15 cellular contexts compared by ENCODE assay signal in the genomic region with DNA sequence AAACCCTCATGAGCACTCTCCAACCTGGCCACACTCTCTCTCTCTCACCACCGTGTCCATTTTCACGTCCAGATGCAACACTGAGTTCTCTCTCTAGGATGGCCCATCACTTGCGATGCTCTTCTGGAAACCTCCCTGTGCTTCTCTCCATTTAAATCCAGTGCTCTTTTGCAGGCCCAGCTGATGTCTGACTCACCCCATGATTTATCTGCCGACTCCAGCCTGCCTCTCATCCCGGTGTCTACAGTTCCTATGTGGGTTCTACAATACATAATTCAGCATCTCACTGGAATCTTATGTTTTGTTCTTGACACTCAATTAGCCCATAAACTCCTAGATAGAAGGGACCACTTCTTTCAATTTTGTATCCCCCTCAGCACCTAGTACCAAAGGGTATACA. TPM values are rescaled to one million over a fixed set of nuclear protein-coding genes. Genes with fewer than 3 reads are reported as not detected.
DNase-seq lines count a peak whose midpoint lies in the region; ATAC-seq and TF ChIP-seq lines count a peak whose summit lies in the region.
"Had no signal": no experiment of that assay in that cellular context is flagged by ENCODE, and none has a peak within 500 bp of the region (broad histone marks: within the 10 kb centered on the region; RNA-seq: fewer than 3 reads in every experiment).

No MANE protein-coding gene starts in this region.

- H3K36me3 Mint-ChIP-seq in activated CD8-positive, alpha-beta T cell treated with anti-CD3 and anti-CD28 coated beads for 36 hours (ENCODE audit: low read depth): peaks cover 13% of the 10 kb centered on the region
- H3K36me3 Mint-ChIP-seq in activated CD8-positive, alpha-beta T cell treated with anti-CD3 and anti-CD28 coated beads, Interleukin-2, amount 10 ng/mL, durations not matched to agents 7 days and 5 days (ENCODE audit: low read depth): peaks cover 15% of the 10 kb centered on the region
- peaks cover 0 to 9% (median 3%) of the 10 kb centered on the region in 3 donors for H3K36me3 Mint-ChIP-seq in naive thymus-derived CD8-positive, alpha-beta T cell

- intact Hi-C loops in activated CD8-positive, alpha-beta T cell treated with anti-CD3 and anti-CD28 coated beads for 36 hours (cut with micrococcal nuclease): loop anchor here (10.0 kb wide), 1 partner anchor 96 kb away; no protein-coding TSS in a partner anchor

- in situ Hi-C loops in brain microvascular endothelial cell (cut with HindIII; ENCODE audit: low pct_ligation_motif_present, low sequenced_read_pairs): no loop called here

- peaks cover 57% of the 10 kb centered on the region for H3K4me1 Mint-ChIP-seq in activated CD8-positive, alpha-beta T cell treated with anti-CD3 and anti-CD28 coated beads for 36 hours (ENCODE audit: low read depth)
- peaks cover 27% of the 10 kb centered on the region for H3K4me1 Mint-ChIP-seq in activated CD8-positive, alpha-beta T cell treated with anti-CD3 and anti-CD28 coated beads, Interleukin-2, amount 10 ng/mL, durations not matched to agents 7 days and 5 days (ENCODE audit: low read depth)
- H3K4me1 Mint-ChIP-seq in naive thymus-derived CD8-positive, alpha-beta T cell: peaks cover 20 to 60% (median 54%) of the 10 kb centered on the region in 4 donors

- H3K27ac ChIP-seq in brain microvascular endothelial cell: no peak overlapping the region
- H3K27ac ChIP-seq: ascending aorta, VCaP had no signal

- TF ChIP-seq CTCF in activated CD8-positive, alpha-beta T cell treated with anti-CD3 and anti-CD28 coated beads for 36 hours (IDR thresholded peaks at IDR 0.05): no peak
- TF ChIP-seq CTCF in brain microvascular endothelial cell (IDR thresholded peaks at IDR 0.05; ENCODE audit: low read depth, low read length, missing control alignments): no peak

- no peaks in the 10 kb centered on the region for H3K36me3 ChIP-seq in brain microvascular endothelial cell (replicated peaks)
- H3K36me3 ChIP-seq: ascending aorta had no signal

- H3K9me3 Mint-ChIP-seq in activated CD8-positive, alpha-beta T cell treated with anti-CD3 and anti-CD28 coated beads for 36 hours: peaks cover 4% of the 10 kb centered on the region
- no peaks in the 10 kb centered on the region for H3K9me3 Mint-ChIP-seq in activated CD8-positive, alpha-beta T cell treated with anti-CD3 and anti-CD28 coated beads, Interleukin-2, amount 10 ng/mL, durations not matched to agents 7 days and 5 days (ENCODE audit: insufficient read depth)
- H3K9me3 Mint-ChIP-seq in naive thymus-derived CD8-positive, alpha-beta T cell: peaks cover 0 to 9% (median 0%) of the 10 kb centered on the region in 9 donors

- peak overlapping the region; percentile 77 for H3K27ac Mint-ChIP-seq in activated CD8-positive, alpha-beta T cell treated with anti-CD3 and anti-CD28 coated beads for 36 hours
- no peak overlapping the region for H3K27ac Mint-ChIP-seq in activated CD8-positive, alpha-beta T cell treated with anti-CD3 and anti-CD28 coated beads, Interleukin-2, amount 10 ng/mL, durations not matched to agents 7 days and 5 days
- H3K27ac Mint-ChIP-seq in naive thymus-derived CD8-positive, alpha-beta T cell: peak overlapping the region; percentile 8 to 99 (median 67)
- H3K27ac Mint-ChIP-seq: memory B cell had no signal

- no peak overlapping the region for H3K4me3 Mint-ChIP-seq in activated CD8-positive, alpha-beta T cell treated with anti-CD3 and anti-CD28 coated beads for 36 hours
- no peak overlapping the region for H3K4me3 Mint-ChIP-seq in activated CD8-positive, alpha-beta T cell treated with anti-CD3 and anti-CD28 coated beads, Interleukin-2, amount 10 ng/mL, durations not matched to agents 7 days and 5 days
- peak overlapping the region in 5 of 10 donors; percentile 0 to 38 (median 4) for H3K4me3 Mint-ChIP-seq in naive thymus-derived CD8-positive, alpha-beta T cell
- H3K4me3 Mint-ChIP-seq: memory B cell had no signal

- no peaks in the 10 kb centered on the region for H3K27me3 Mint-ChIP-seq in activated CD8-positive, alpha-beta T cell treated with anti-CD3 and anti-CD28 coated beads for 36 hours
- H3K27me3 Mint-ChIP-seq in activated CD8-positive, alpha-beta T cell treated with anti-CD3 and anti-CD28 coated beads, Interleukin-2, amount 10 ng/mL, durations not matched to agents 7 days and 5 days (ENCODE audit: low read depth): no peaks in the 10 kb centered on the region
- H3K27me3 Mint-ChIP-seq in naive thymus-derived CD8-positive, alpha-beta T cell: no peaks in the 10 kb centered on the region
- H3K27me3 Mint-ChIP-seq: memory B cell had no signal

- no peak for ATAC-seq in activated CD8-positive, alpha-beta T cell treated with anti-CD3 and anti-CD28 coated beads for 36 hours
- ATAC-seq in activated CD8-positive, alpha-beta T cell treated with anti-CD3 and anti-CD28 coated beads, Interleukin-2, amount 10 ng/mL, durations not matched to agents 7 days and 5 days: no peak
- ATAC-seq in naive thymus-derived CD8-positive, alpha-beta T cell: no peak
- ATAC-seq in HG02973 (IDR thresholded peaks at IDR 0.05; ENCODE audit: unreplicated experiment): no peak
- ATAC-seq: right cardiac atrium had no signal

- no peak overlapping the region for H3K4me3 ChIP-seq in brain microvascular endothelial cell (ENCODE audit: low read depth, low read length)
- H3K4me3 ChIP-seq: ascending aorta had no signal

- POLR2A ChIA-PET in activated CD8-positive, alpha-beta T cell treated with anti-CD3 and anti-CD28 coated beads for 36 hours (lab: Charles Lee): interaction anchor here (0.8 kb wide), 1 partner anchor 18 kb away, joined by 3 read pairs; no protein-coding TSS in a partner anchor
- POLR2A ChIA-PET in activated CD8-positive, alpha-beta T cell treated with anti-CD3 and anti-CD28 coated beads, Interleukin-2, amount 10 ng/mL, durations not matched to agents 7 days and 5 days (lab: Charles Lee): interaction anchor here (0.6 kb wide), 1 partner anchor 22 kb away, joined by 3 read pairs; no protein-coding TSS in a partner anchor
- POLR2A ChIA-PET in naive thymus-derived CD8-positive, alpha-beta T cell (lab: Charles Lee): interaction anchor here (1.5 kb wide), 1 partner anchor 9 kb away, joined by 7 read pairs; no protein-coding TSS in a partner anchor

- H3K27me3 ChIP-seq in brain microvascular endothelial cell (replicated peaks): no peaks in the 10 kb centered on the region
- H3K27me3 ChIP-seq: ascending aorta had no signal

- CTCF ChIA-PET in activated CD8-positive, alpha-beta T cell treated with anti-CD3 and anti-CD28 coated beads for 36 hours (lab: Charles Lee): no interaction called here
- CTCF ChIA-PET in activated CD8-positive, alpha-beta T cell treated with anti-CD3 and anti-CD28 coated beads, Interleukin-2, amount 10 ng/mL, durations not matched to agents 7 days and 5 days (lab: Charles Lee): no interaction called here

- DNase-seq in activated CD8-positive, alpha-beta T cell treated with anti-CD3 and anti-CD28 coated beads for 36 hours: no peak
- DNase-seq in activated CD8-positive, alpha-beta T cell treated with anti-CD3 and anti-CD28 coated beads, Interleukin-2, amount 10 ng/mL, durations not matched to agents 7 days and 5 days: no peak
- DNase-seq in MV-4-11 (lab: John Stamatoyannopoulos, UW) (peak; percentile 18), brain microvascular endothelial cell (peak; percentile 44), NCI-H146 (lab: John Stamatoyannopoulos, UW) (no peak)
- DNase-seq in naive thymus-derived CD8-positive, alpha-beta T cell: no peak
- no peak for DNase-seq in activated CD8-positive, alpha-beta memory T cell treated with anti-CD3 and anti-CD28 coated beads, Interleukin-2, amount 50 U/mL, for 48 hours
- DNase-seq: effector memory CD4-positive, alpha-beta T cell; NCI-H1105; NCI-H345; right cardiac atrium had no signal

RNA-seq across cellular contexts. Expression of a gene that starts 5.0 kb away (rescaled TPM):
- 10 to 100 TPM; 15.5 to 15.8 TPM for total RNA-seq in activated CD8-positive, alpha-beta T cell treated with anti-CD3 and anti-CD28 coated beads for 36 hours
- 10 to 100 TPM; 10.2 to 10.7 TPM for total RNA-seq in activated CD8-positive, alpha-beta T cell treated with anti-CD3 and anti-CD28 coated beads, Interleukin-2, amount 10 ng/mL, durations not matched to agents 7 days and 5 days
- total RNA-seq in naive thymus-derived CD8-positive, alpha-beta T cell: 10 to 100 TPM; 32.2 to 32.6 TPM
- 10 to 100 TPM; 26.1 to 26.6 (median 26.2) TPM for polyA plus RNA-seq in naive thymus-derived CD8-positive, alpha-beta T cell

Comparison
In these comparisons a context has a peak if more than half of its experiments do, and no peak if none do; other contexts are left out.
1. DNase-seq: peak in MV-4-11 (single experiment) and brain microvascular endothelial cell (single experiment); none in activated CD8-positive, alpha-beta T cell treated with anti-CD3 and anti-CD28 coated beads for 36 hours (single experiment), activated CD8-positive, alpha-beta T cell treated with anti-CD3 and anti-CD28 coated beads, Interleukin-2, amount 10 ng/mL, durations not matched to agents 7 days and 5 days (single experiment), naive thymus-derived CD8-positive, alpha-beta T cell (0 of 10), activated CD8-positive, alpha-beta memory T cell treated with anti-CD3 and anti-CD28 coated beads, Interleukin-2, amount 50 U/mL, for 48 hours (single experiment) and NCI-H146 (single experiment).